ENCODE assay signal across 9 cellular contexts in the genomic region with DNA sequence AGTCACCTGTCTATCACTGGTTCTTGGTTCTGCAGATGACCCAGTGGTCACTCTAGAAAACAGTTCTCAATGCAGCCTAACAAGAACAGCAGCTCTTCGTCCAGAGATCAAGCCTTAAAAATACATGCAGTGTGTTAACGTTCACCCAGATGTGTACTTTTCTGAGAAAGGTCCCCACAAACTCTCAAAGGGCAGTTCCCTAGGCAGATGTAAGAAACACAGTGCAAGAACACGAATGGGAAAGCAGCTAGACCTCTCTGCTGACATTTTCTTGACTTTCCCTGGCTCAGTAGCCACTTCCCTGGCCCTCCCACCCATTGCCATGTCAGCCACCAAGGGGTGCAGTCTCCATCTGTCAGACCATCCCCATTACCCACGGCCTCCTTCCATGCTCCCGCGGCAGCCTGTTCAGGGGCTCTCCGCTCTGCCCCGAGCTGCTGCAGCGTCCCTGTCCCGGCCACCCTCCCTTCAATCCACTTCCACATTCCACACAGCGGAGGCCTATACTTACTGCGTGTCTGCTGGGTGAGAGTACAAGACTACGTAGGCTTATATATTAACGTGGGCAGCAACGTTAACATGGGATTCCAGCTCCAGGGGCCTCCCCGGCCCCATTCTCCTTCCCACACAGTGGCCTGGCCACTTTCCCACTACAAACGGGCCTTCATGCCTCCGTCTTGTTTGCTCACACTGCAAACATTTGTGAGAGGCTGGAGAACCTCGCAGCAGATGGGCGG. TPM values are rescaled to one million over a fixed set of nuclear protein-coding genes. Genes with fewer than 3 reads are reported as not detected.
DNase-seq lines count a peak whose midpoint lies in the region; ATAC-seq and TF ChIP-seq lines count a peak whose summit lies in the region.
"Had no signal": no experiment of that assay in that cellular context is flagged by ENCODE, and none has a peak within 500 bp of the region (broad histone marks: within the 10 kb centered on the region; RNA-seq: fewer than 3 reads in every experiment).

No MANE protein-coding gene starts in this region.

- H3K4me1 ChIP-seq in endocrine pancreas (ENCODE audit: control insufficient read depth, insufficient read depth, low read length): peaks cover 9% of the 10 kb centered on the region
- peaks cover 16% of the 10 kb centered on the region for H3K4me1 ChIP-seq in mucosa of descending colon (ENCODE audit: low read depth)
- H3K4me1 ChIP-seq in mammary epithelial cell (ENCODE audit: insufficient read depth, low read length): no peaks in the 10 kb centered on the region

- TF ChIP-seq CTCF in mucosa of descending colon (IDR thresholded peaks at IDR 0.05) (no peak), mammary epithelial cell (conservative IDR thresholded peaks at IDR 0.05 in 1 of 2, IDR thresholded peaks at IDR 0.05 in 1 of 2; ENCODE audit: extremely low read depth in 1 of 2, insufficient read depth in 1 of 2, low read depth in 1 of 2, low read length in 2 of 2) (no peak)

- DNase-seq in HuH-7.5 (ENCODE audit: low spot score) (peak; percentile 21), mucosa of descending colon (no peak), mammary epithelial cell (no peak)
- DNase-seq in stimulated activated CD8-positive, alpha-beta memory T cell treated with anti-CD3 and anti-CD28 coated beads, Interleukin-4, amount 100 ng/mL, for 48 hours: no peak
- DNase-seq: stimulated activated naive CD8-positive, alpha-beta T cell treated with anti-CD3 and anti-CD28 coated beads, Interleukin-15, amount 100 ng/mL, for 72 hours had no signal

- in situ Hi-C loops in mammary epithelial cell (cut with MboI; ENCODE audit: low sequenced_read_pairs in 2 of 2): no loop called here

- peaks cover 85% of the 10 kb centered on the region for H3K79me2 ChIP-seq in mammary epithelial cell (ENCODE audit: insufficient read depth, low read length)

- H3K4me2 ChIP-seq in mammary epithelial cell (ENCODE audit: insufficient read depth, low read depth, low read length): no peak overlapping the region

- no TSS peak for BruUV-seq in mammary epithelial cell (replicated peaks; lab: Mats Ljungman, UMichigan)

- H3K9ac ChIP-seq in endocrine pancreas (ENCODE audit: control insufficient read depth, insufficient read depth, low read length): peak overlapping the region; percentile 47
- no peak overlapping the region for H3K9ac ChIP-seq in mammary epithelial cell (ENCODE audit: insufficient read depth, low read length)

- 65% methylated on average over 20 of the region's 20 CpGs for WGBS in mammary epithelial cell (ENCODE audit: low coverage, missing lambda C conversion rate)

- CTCF ChIA-PET in mammary epithelial cell (lab: Charles Lee; ENCODE audit: low non-redundant PET): no interaction called here

- H4K20me1 ChIP-seq in mammary epithelial cell (ENCODE audit: insufficient read depth, low read length): no peaks in the 10 kb centered on the region

- dilution Hi-C loops in mammary epithelial cell (cut with HindIII; ENCODE audit: low sequenced_read_pairs): no loop called here

- no peak overlapping the region for H2AFZ ChIP-seq in mammary epithelial cell (ENCODE audit: low read depth, low read length)

- no peaks in the 10 kb centered on the region for H3K27me3 ChIP-seq in endocrine pancreas (ENCODE audit: control insufficient read depth, insufficient read depth, low read length)
- no peaks in the 10 kb centered on the region for H3K27me3 ChIP-seq in mammary epithelial cell (ENCODE audit: insufficient read depth, low read length)

- H3K4me3 ChIP-seq in endocrine pancreas (ENCODE audit: control insufficient read depth, insufficient read depth, low read length): peak overlapping the region; percentile 20
- no peak overlapping the region for H3K4me3 ChIP-seq in mucosa of descending colon
- no peak overlapping the region for H3K4me3 ChIP-seq in mammary epithelial cell (replicated peaks in 1 of 3; ENCODE audit: insufficient read depth in 1 of 3, low read depth in 2 of 3, low read length in 3 of 3)
- H3K4me3 ChIP-seq: skin epidermis had no signal

- H3K36me3 ChIP-seq in endocrine pancreas (ENCODE audit: control insufficient read depth, insufficient read depth, low read length) (no peaks in the 10 kb centered on the region), mucosa of descending colon (ENCODE audit: low read depth) (no peaks in the 10 kb centered on the region), mammary epithelial cell (ENCODE audit: insufficient read depth, low read length) (no peaks in the 10 kb centered on the region)

- intact Hi-C loops in mucosa of descending colon (cut with DNase I, micrococcal nuclease): no loop called here
- intact Hi-C loops in mammary epithelial cell (cut with micrococcal nuclease): no loop called here

- H3K9me3 ChIP-seq in endocrine pancreas (ENCODE audit: control insufficient read depth, low read length) (no peaks in the 10 kb centered on the region), mucosa of descending colon (no peaks in the 10 kb centered on the region), mammary epithelial cell (replicated peaks; ENCODE audit: insufficient read depth, low read length) (no peaks in the 10 kb centered on the region)

- H3K27ac ChIP-seq in temporal lobe (ENCODE audit: low read depth, low read length) (peak overlapping the region; percentile 8), mammary epithelial cell (ENCODE audit: insufficient read depth, low read depth, low read length) (no peak overlapping the region)

- ATAC-seq in mucosa of descending colon: peak; percentile 17
- ATAC-seq in HG03442 (IDR thresholded peaks at IDR 0.05; ENCODE audit: unreplicated experiment): no peak
- ATAC-seq: stimulated activated naive CD8-positive, alpha-beta T cell treated with anti-CD3 and anti-CD28 coated beads, Interleukin-15, amount 100 ng/mL, for 72 hours had no signal

RNA-seq across cellular contexts. Expression of gene IRF2, which starts 34.3 kb away (rescaled TPM):
- total RNA-seq in mucosa of descending colon (10 to 100 TPM; 39.3 to 59.8 (median 53.5) TPM), temporal lobe (6.4 TPM), mammary epithelial cell (10 to 100 TPM; 22.0 to 23.3 TPM)
- polyA plus RNA-seq in mammary epithelial cell: 24.1 TPM
- polyA minus RNA-seq in mammary epithelial cell: 31.3 TPM
